Comparison of ENCODE assay signal across 8 cellular contexts in the genomic region with DNA sequence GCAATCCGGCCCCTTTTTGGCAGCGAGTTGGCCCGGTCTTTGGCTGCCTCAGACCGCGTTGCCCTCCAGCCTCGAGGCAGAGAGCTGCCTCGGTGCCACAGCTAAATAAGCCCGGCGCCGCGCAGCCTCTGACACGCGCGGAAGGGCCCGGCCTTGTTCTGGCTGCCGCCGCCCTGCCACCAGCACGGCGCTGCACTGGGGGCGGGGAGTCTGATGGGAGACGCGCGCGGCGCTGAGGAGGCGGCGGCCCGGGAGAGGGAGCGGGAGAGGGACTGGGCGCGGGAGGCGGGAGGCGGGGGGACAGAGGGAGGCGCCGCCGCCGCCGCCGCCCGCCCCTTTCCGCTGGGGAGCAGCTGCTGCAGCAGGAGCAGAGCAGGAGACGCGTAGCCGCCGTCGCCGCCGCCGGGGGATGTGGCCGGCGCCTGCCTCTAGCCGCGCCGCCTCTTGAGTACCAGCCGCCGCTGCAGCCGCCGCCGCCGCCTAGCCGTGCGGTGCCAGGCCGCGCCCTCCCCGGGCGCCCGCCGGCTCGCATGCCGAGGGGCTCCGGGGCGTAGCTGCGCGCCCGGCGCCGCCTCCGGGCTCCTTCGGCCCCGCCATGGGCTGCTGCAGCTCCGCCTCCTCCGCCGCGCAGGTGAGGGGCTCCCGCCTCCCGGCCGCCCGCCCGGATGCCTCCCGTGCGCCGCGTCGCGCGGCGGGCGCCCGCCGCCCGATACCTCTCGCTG. TPM values are rescaled to one million over a fixed set of nuclear protein-coding genes. Genes with fewer than 3 reads are reported as not detected.
DNase-seq lines count a peak whose midpoint lies in the region; ATAC-seq, FAIRE-seq and TF ChIP-seq lines count a peak whose summit lies in the region.

A gene (plus strand): TSS at position 378 of the 722 bp plus-strand sequence. CDS start 218 bp downstream, at position 596.

- no peak for FAIRE-seq in bronchial epithelial cell (lab: Jason Lieb, UNC)

- peak; percentile 85 for ATAC-seq in GM18873 (IDR thresholded peaks at IDR 0.05; ENCODE audit: low FRiP score, unreplicated experiment)
- ATAC-seq in HG03135 (IDR thresholded peaks at IDR 0.05; ENCODE audit: unreplicated experiment) = peak; percentile 84

- POLR2A ChIA-PET in AG04449 (lab: Yijun Ruan, JAX) = interaction anchor here (0.9 to 1.2 kb wide), 4 partner anchors 10 to 317 kb away, joined by 3 read pairs; no protein-coding TSS in a partner anchor

- WGBS in smooth muscle cell (ENCODE audit: low lambda C conversion rate) = 2% methylated on average over 36 of the region's 102 CpGs

- peak; percentile 68 for DNase-seq in AG04449 (ENCODE audit: low read depth, low spot score)
- peak; percentile 96 for DNase-seq in NCI-H2196 (lab: John Stamatoyannopoulos, UW; ENCODE audit: unreplicated experiment)
- DNase-seq in bronchial epithelial cell (ENCODE audit: low read depth) = peak; percentile 79
- DNase-seq in iPS-NIHi7 (ENCODE audit: extremely low spot score) = peak; percentile 83
- DNase-seq in smooth muscle cell (lab: John Stamatoyannopoulos, UW; ENCODE audit: unreplicated experiment) = peak; percentile 87

- H3F3A ChIP-seq in smooth muscle cell (ENCODE audit: low read depth) = peaks cover 16% of the 10 kb centered on the region

- CTCF ChIA-PET in AG04449 (lab: Yijun Ruan, JAX) = interaction anchor here (0.9 to 2.0 kb wide), 5 partner anchors 10 to 318 kb away, joined by 3 to 9 read pairs (median 4); no protein-coding TSS in a partner anchor

- peaks cover 45% of the 10 kb centered on the region for H3K4me1 ChIP-seq in smooth muscle cell (ENCODE audit: low read depth)

- H2AFZ ChIP-seq in smooth muscle cell (ENCODE audit: low read depth) = peak within 1 kb of the TSS; percentile 92

- peak within 1 kb of the TSS; percentile 49 for H3K9ac ChIP-seq in smooth muscle cell (ENCODE audit: low read depth)

- H3K9me3 ChIP-seq in smooth muscle cell (replicated peaks; ENCODE audit: low read depth) = no peaks in the 10 kb centered on the region

- H4K20me1 ChIP-seq in smooth muscle cell (ENCODE audit: low read depth) = peaks cover 23% of the 10 kb centered on the region

- H3K27me3 ChIP-seq in bronchial epithelial cell (ENCODE audit: control insufficient read depth, insufficient read depth, low read length) (no peaks in the 10 kb centered on the region), smooth muscle cell (ENCODE audit: low read depth) (no peaks in the 10 kb centered on the region)

- peaks cover 33% of the 10 kb centered on the region for H3K79me2 ChIP-seq in smooth muscle cell (ENCODE audit: low read depth)

- no peak for TF ChIP-seq CTCF in AG04449 (IDR thresholded peaks at IDR 0.05; ENCODE audit: insufficient read depth, low read length, missing control alignments)
- TF ChIP-seq CTCF in WI38 (IDR thresholded peaks at IDR 0.05; ENCODE audit: low read depth, low read length) = no peak
- TF ChIP-seq CTCF in bronchial epithelial cell (IDR thresholded peaks at IDR 0.05; ENCODE audit: insufficient read depth, low read length, severe bottlenecking) = no peak
- no peak for TF ChIP-seq CTCF in smooth muscle cell (IDR thresholded peaks at IDR 0.05; ENCODE audit: borderline replicate concordance, insufficient read depth, poor library complexity, severe bottlenecking)

- peak within 1 kb of the TSS; percentile 67 for H3K27ac ChIP-seq in smooth muscle cell (ENCODE audit: low read depth)

- H3K36me3 ChIP-seq in bronchial epithelial cell (ENCODE audit: control insufficient read depth, insufficient read depth, low read length) = no peaks in the 10 kb centered on the region
- no peaks in the 10 kb centered on the region for H3K36me3 ChIP-seq in smooth muscle cell (ENCODE audit: low read depth)

- H3K4me2 ChIP-seq in smooth muscle cell = peak within 1 kb of the TSS; percentile 95

- peak within 1 kb of the TSS; percentile 78 for H3K4me3 ChIP-seq in AG04449 (ENCODE audit: low read depth, low read length)
- peak within 1 kb of the TSS; percentile 81 for H3K4me3 ChIP-seq in WI38 (ENCODE audit: low read depth, low read length)
- H3K4me3 ChIP-seq in bronchial epithelial cell (ENCODE audit: low read depth, low read length) = peak within 1 kb of the TSS; percentile 68
- H3K4me3 ChIP-seq in smooth muscle cell = peak within 1 kb of the TSS; percentile 78

RNA-seq across cellular contexts. Expression of the gene that starts here (rescaled TPM):
- total RNA-seq in bronchial epithelial cell (39.4 and 51.3 TPM in 2 replicates), smooth muscle cell (22.2 and 27.8 TPM in 2 replicates)
- polyA plus RNA-seq in smooth muscle cell = 10.0 and 14.0 TPM in 2 replicates

Comparison
In these comparisons a context has a peak if more than half of its experiments do, and no peak if none do; other contexts are left out.
1. Peak in every context shown above with its lines: DNase-seq, ATAC-seq, H3K4me3 ChIP-seq and H3K27ac ChIP-seq.